ENCODE assay signal across 9 cellular contexts in the genomic region with DNA sequence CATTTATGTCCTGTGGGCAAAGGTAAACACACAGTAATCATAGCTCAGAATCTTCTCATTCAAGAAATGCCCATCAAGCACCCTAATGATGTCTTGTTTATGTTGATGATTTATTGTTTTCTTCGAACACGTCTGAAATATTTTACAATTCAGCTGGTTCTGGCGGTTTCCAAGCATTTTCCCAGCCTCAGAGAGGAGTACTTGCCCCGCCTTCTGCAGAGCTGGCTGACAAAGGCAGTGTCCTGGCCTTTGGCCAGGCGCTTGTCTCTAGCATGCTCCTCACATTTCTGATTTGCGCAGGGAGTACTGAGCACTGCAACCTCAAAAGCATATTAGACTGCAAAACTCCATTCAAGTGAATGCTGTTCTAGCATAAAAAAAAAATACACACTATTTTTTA.
DNase-seq lines count a peak whose midpoint lies in the region; ATAC-seq and TF ChIP-seq lines count a peak whose summit lies in the region.
"Had no signal": no experiment of that assay in that cellular context is flagged by ENCODE, and none has a peak within 500 bp of the region (broad histone marks: within the 10 kb centered on the region; RNA-seq: fewer than 3 reads in every experiment).

No MANE protein-coding gene starts in this region.

- H3F3A ChIP-seq in MM.1S (ENCODE audit: insufficient read depth, low read length): no peaks in the 10 kb centered on the region

- no peaks in the 10 kb centered on the region for H3K4me1 ChIP-seq in MM.1S (ENCODE audit: low read length)
- H3K4me1 ChIP-seq in CD8-positive, alpha-beta T cell (ENCODE audit: insufficient read depth, low read length): no peaks in the 10 kb centered on the region

- no peak overlapping the region for H3K4me2 ChIP-seq in MM.1S (ENCODE audit: low read depth, low read length)

- no peaks in the 10 kb centered on the region for H4K20me1 ChIP-seq in MM.1S (ENCODE audit: insufficient read depth, low read length)

- H3K4me1 Mint-ChIP-seq in CD8-positive, alpha-beta T cell (ENCODE audit: low read depth): no peaks in the 10 kb centered on the region

- no peak overlapping the region for H3K9ac ChIP-seq in MM.1S (ENCODE audit: low read length)

- H3K27me3 ChIP-seq in MM.1S (replicated peaks; ENCODE audit: insufficient read depth, low read length): no peaks in the 10 kb centered on the region
- no peaks in the 10 kb centered on the region for H3K27me3 ChIP-seq in CD8-positive, alpha-beta T cell (ENCODE audit: insufficient read depth, low read length)

- intact Hi-C loops in CD8-positive, alpha-beta T cell (cut with DNase I, micrococcal nuclease): no loop called here

- no peaks in the 10 kb centered on the region for H3K36me3 Mint-ChIP-seq in CD8-positive, alpha-beta T cell

- H3K9me3 Mint-ChIP-seq in CD8-positive, alpha-beta T cell: no peaks in the 10 kb centered on the region

- no peak for TF ChIP-seq CTCF in MM.1S (IDR thresholded peaks at IDR 0.05; ENCODE audit: low read length)
- TF ChIP-seq CTCF in CD8-positive, alpha-beta T cell (IDR thresholded peaks at IDR 0.05): no peak

- no peak overlapping the region for H3K4me3 Mint-ChIP-seq in CD8-positive, alpha-beta T cell
- H3K4me3 Mint-ChIP-seq: activated CD8-positive, alpha-beta T cell treated with anti-CD3 and anti-CD28 coated beads, Interleukin-2, amount 10 ng/mL, durations not matched to agents 7 days and 5 days had no signal

- H3K36me3 ChIP-seq in MM.1S (replicated peaks; ENCODE audit: insufficient read depth, low read length): no peaks in the 10 kb centered on the region
- no peaks in the 10 kb centered on the region for H3K36me3 ChIP-seq in CD8-positive, alpha-beta T cell (ENCODE audit: insufficient read depth, low read length)

- ATAC-seq in HG02798 (IDR thresholded peaks at IDR 0.05; ENCODE audit: poor library complexity, unreplicated experiment): no peak
- no peak for ATAC-seq in GM21825 (IDR thresholded peaks at IDR 0.05; ENCODE audit: unreplicated experiment)
- ATAC-seq in CD8-positive, alpha-beta T cell: no peak
- ATAC-seq: activated CD8-positive, alpha-beta T cell treated with anti-CD3 and anti-CD28 coated beads, Interleukin-2, amount 10 ng/mL, durations not matched to agents 7 days and 5 days had no signal

- H3K27ac ChIP-seq in MM.1S (ENCODE audit: low read length): no peak overlapping the region
- no peak overlapping the region for H3K27ac ChIP-seq in CD8-positive, alpha-beta T cell (ENCODE audit: low read depth, low read length)

- DNase-seq in AG20443 (ENCODE audit: low spot score) (peak; percentile 70), NCI-H128 (lab: John Stamatoyannopoulos, UW; ENCODE audit: unreplicated experiment) (peak; percentile 43), astrocyte of the hippocampus (ENCODE audit: low read depth, low spot score) (peak; percentile 90), left kidney (ENCODE audit: low read depth, low spot score) (peak; percentile 78), MM.1S (no peak)
- no peak for DNase-seq in CD8-positive, alpha-beta T cell
- DNase-seq: activated CD8-positive, alpha-beta T cell treated with anti-CD3 and anti-CD28 coated beads, Interleukin-2, amount 10 ng/mL, durations not matched to agents 7 days and 5 days had no signal

- POLR2A ChIA-PET in CD8-positive, alpha-beta T cell (lab: Charles Lee): no interaction called here

- no peak overlapping the region for H3K4me3 ChIP-seq in MM.1S (ENCODE audit: low read length)
- H3K4me3 ChIP-seq in CD8-positive, alpha-beta T cell (ENCODE audit: low read depth, low read length): no peak overlapping the region

- no peaks in the 10 kb centered on the region for H3K9me2 ChIP-seq in MM.1S (replicated peaks; ENCODE audit: insufficient read depth, low read length)

- no peak overlapping the region for H2AFZ ChIP-seq in MM.1S (ENCODE audit: low read length)

- no peak overlapping the region for H3K27ac Mint-ChIP-seq in CD8-positive, alpha-beta T cell
- H3K27ac Mint-ChIP-seq: activated CD8-positive, alpha-beta T cell treated with anti-CD3 and anti-CD28 coated beads, Interleukin-2, amount 10 ng/mL, durations not matched to agents 7 days and 5 days had no signal

- no peaks in the 10 kb centered on the region for H3K9me3 ChIP-seq in MM.1S (replicated peaks; ENCODE audit: insufficient read depth, low read length)
- H3K9me3 ChIP-seq in CD8-positive, alpha-beta T cell (ENCODE audit: low read length): no peaks in the 10 kb centered on the region

- no peaks in the 10 kb centered on the region for H3K79me2 ChIP-seq in MM.1S (ENCODE audit: low read length)

- H3K27me3 Mint-ChIP-seq in CD8-positive, alpha-beta T cell (ENCODE audit: low read depth): no peaks in the 10 kb centered on the region

- CTCF ChIA-PET in CD8-positive, alpha-beta T cell (lab: Charles Lee): no interaction called here

Comparison
In these comparisons a context has a peak if more than half of its experiments do, and no peak if none do; other contexts are left out.
1. DNase-seq: peak in AG20443 (single experiment), NCI-H128 (single experiment), astrocyte of the hippocampus (single experiment) and left kidney (single experiment); none in MM.1S (single experiment) and CD8-positive, alpha-beta T cell (0 of 7).